In the genomic region with DNA sequence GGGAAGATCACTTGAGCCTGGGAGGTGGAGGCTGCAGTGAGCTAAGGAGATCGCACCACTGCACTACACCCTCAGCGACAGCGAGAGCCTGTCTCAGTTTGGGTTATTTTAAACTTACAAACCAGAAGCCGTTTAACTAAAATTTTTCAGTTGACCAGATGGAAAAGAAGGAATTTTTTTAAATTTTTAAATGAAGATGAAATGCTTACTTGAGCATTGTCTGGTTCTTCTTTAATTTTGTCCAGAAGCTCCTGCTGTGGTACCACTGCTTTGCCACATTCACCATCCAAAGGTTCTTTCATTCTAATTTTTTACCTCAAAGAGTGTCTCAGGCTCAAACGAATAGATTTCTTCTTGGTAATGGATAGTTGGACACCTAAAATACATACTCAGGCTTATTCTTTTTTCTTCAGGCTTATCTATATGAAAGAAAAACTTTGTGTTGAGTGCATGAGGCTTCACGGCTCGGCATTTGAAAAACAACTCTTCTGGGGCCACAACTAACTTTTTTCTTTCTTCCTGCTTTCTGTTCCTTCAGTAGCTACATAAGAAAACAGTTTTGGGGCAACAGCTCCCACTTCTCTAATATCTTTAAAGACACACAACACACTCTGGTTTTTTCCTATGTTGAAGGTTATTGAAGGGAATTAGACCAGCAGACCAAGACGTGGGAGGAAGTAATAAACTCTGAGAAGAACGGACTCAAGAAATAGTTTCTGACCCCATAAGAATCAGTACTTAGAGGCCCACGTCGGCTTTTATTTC, we compare ENCODE assay signal across 2 cellular contexts.
TF ChIP-seq lines count a peak whose summit lies in the region.

No MANE protein-coding gene starts in this region.

TF ChIP-seq in GM12891, 5 proteins besides CTCF, POLR2A, EP300 and RAD21:
- TF ChIP-seq POU2F2 (IDR thresholded peaks at IDR 0.05; ENCODE audit: low read depth, low read length): no peak
- peak; percentile 46; the same call in 1 of the 2 replicates for TF ChIP-seq SPI1 (IDR thresholded peaks at IDR 0.05; ENCODE audit: low read depth, low read length)
- no peak for TF ChIP-seq TAF1 (IDR thresholded peaks at IDR 0.05; ENCODE audit: low read depth, low read length)
- TF ChIP-seq POLR2AphosphoS5 (IDR thresholded peaks at IDR 0.05; ENCODE audit: low read depth, low read length): no peak
- TF ChIP-seq PAX5 (IDR thresholded peaks at IDR 0.05; ENCODE audit: insufficient read depth, low read length, severe bottlenecking): no peak

TF ChIP-seq in H1, 55 proteins besides CTCF, POLR2A, EP300 and RAD21:
- TF ChIP-seq POU5F1 (IDR thresholded peaks at IDR 0.05; ENCODE audit: low read depth, low read length) (no peak), EZH2 (IDR thresholded peaks at IDR 0.05; ENCODE audit: low read depth, low read length, severe bottlenecking) (no peak), ASH2L (IDR thresholded peaks at IDR 0.05; ENCODE audit: low read length) (no peak), GTF2F1 (IDR thresholded peaks at IDR 0.05; ENCODE audit: borderline replicate concordance, low read depth, low read length) (no peak), KDM1A (IDR thresholded peaks at IDR 0.05; ENCODE audit: borderline replicate concordance, low read length) (no peak), HDAC6 (IDR thresholded peaks at IDR 0.05; ENCODE audit: low read depth, low read length) (no peak), KDM5A (IDR thresholded peaks at IDR 0.05; ENCODE audit: low read length) (no peak)
